11 cellular contexts compared by ENCODE assay signal in genomic region chr12:121036810-121037326, GRCh38. TPM values are rescaled to one million over a fixed set of nuclear protein-coding genes. Genes with fewer than 3 reads are reported as not detected.
DNase-seq lines count a peak whose midpoint lies in the region; ATAC-seq and TF ChIP-seq lines count a peak whose summit lies in the region.
"Had no signal": no experiment of that assay in that cellular context is flagged by ENCODE, and none has a peak within 500 bp of the region (broad histone marks: within the 10 kb centered on the region; RNA-seq: fewer than 3 reads in every experiment).

No MANE protein-coding gene starts in this region.

- peak overlapping the region; percentile 87 for H3K27ac ChIP-seq in epithelial cell of prostate
- H3K27ac ChIP-seq: vagina had no signal

- CTCF ChIA-PET in activated CD4-positive, alpha-beta T cell treated with anti-CD3 and anti-CD28 coated beads for 36 hours (lab: Charles Lee) = interaction anchor here (0.6 to 1.5 kb wide), 8 partner anchors 17 to 653 kb away, joined by 3 to 8 read pairs (median 3); no protein-coding TSS in a partner anchor
- CTCF ChIA-PET in activated CD4-positive, alpha-beta memory T cell treated with anti-CD3 and anti-CD28 coated beads for 36 hours (lab: Charles Lee) = interaction anchor here (1.0 to 2.7 kb wide), 3 partner anchors 11 to 31 kb away, joined by 4 to 15 read pairs (median 5); no protein-coding TSS in a partner anchor

- H3K27ac Mint-ChIP-seq in activated CD4-positive, alpha-beta T cell treated with anti-CD3 and anti-CD28 coated beads for 36 hours = peak overlapping the region; percentile 89
- peak overlapping the region; percentile 89 for H3K27ac Mint-ChIP-seq in activated CD4-positive, alpha-beta memory T cell treated with anti-CD3 and anti-CD28 coated beads for 36 hours
- peak overlapping the region; percentile 35 for H3K27ac Mint-ChIP-seq in stimulated activated effector memory CD8-positive, alpha-beta T cell treated with anti-CD3 and anti-CD28 coated beads, Interleukin-12 subunit alpha, Interleukin-12 subunit beta, amount 100 ng/mL, for 72 hours
- H3K27ac Mint-ChIP-seq in chondrocyte (ENCODE audit: unreplicated experiment) = no peak overlapping the region

- peaks cover 68% of the 10 kb centered on the region for H3K4me1 Mint-ChIP-seq in activated CD4-positive, alpha-beta T cell treated with anti-CD3 and anti-CD28 coated beads for 36 hours
- H3K4me1 Mint-ChIP-seq in activated CD4-positive, alpha-beta memory T cell treated with anti-CD3 and anti-CD28 coated beads for 36 hours (ENCODE audit: low read depth) = peaks cover 68% of the 10 kb centered on the region
- peaks cover 61% of the 10 kb centered on the region for H3K4me1 Mint-ChIP-seq in stimulated activated effector memory CD8-positive, alpha-beta T cell treated with anti-CD3 and anti-CD28 coated beads, Interleukin-12 subunit alpha, Interleukin-12 subunit beta, amount 100 ng/mL, for 72 hours
- H3K4me1 Mint-ChIP-seq in chondrocyte (ENCODE audit: low read depth) = peaks cover 22% of the 10 kb centered on the region

- peaks cover 7% of the 10 kb centered on the region for H3K36me3 Mint-ChIP-seq in activated CD4-positive, alpha-beta T cell treated with anti-CD3 and anti-CD28 coated beads for 36 hours (ENCODE audit: low read depth)
- H3K36me3 Mint-ChIP-seq in activated CD4-positive, alpha-beta memory T cell treated with anti-CD3 and anti-CD28 coated beads for 36 hours = peaks cover 6% of the 10 kb centered on the region
- peaks cover 46% of the 10 kb centered on the region for H3K36me3 Mint-ChIP-seq in stimulated activated effector memory CD8-positive, alpha-beta T cell treated with anti-CD3 and anti-CD28 coated beads, Interleukin-12 subunit alpha, Interleukin-12 subunit beta, amount 100 ng/mL, for 72 hours
- H3K36me3 Mint-ChIP-seq in chondrocyte (ENCODE audit: low read depth) = no peaks in the 10 kb centered on the region

- TF ChIP-seq CTCF in chondrocyte (IDR thresholded peaks at IDR 0.05) = no peak

- intact Hi-C loops in activated CD4-positive, alpha-beta T cell treated with anti-CD3 and anti-CD28 coated beads for 36 hours (cut with DNase I, micrococcal nuclease) = loop anchor here (5.0 kb wide), 4 partner anchors 175 to 765 kb away; partner anchors contain the start of genes P2RX4 (in 1 of the 2), RNF34 (in 1 of the 2) and SETD1B (in 1 of the 2)
- intact Hi-C loops in activated CD4-positive, alpha-beta memory T cell treated with anti-CD3 and anti-CD28 coated beads for 36 hours (cut with micrococcal nuclease) = loop anchor here (1.0 to 5.0 kb wide), 3 partner anchors 255 to 362 kb away; no protein-coding TSS in a partner anchor

- peak overlapping the region; percentile 78 for H3K4me3 Mint-ChIP-seq in activated CD4-positive, alpha-beta T cell treated with anti-CD3 and anti-CD28 coated beads for 36 hours
- H3K4me3 Mint-ChIP-seq in activated CD4-positive, alpha-beta memory T cell treated with anti-CD3 and anti-CD28 coated beads for 36 hours = peak overlapping the region; percentile 58
- H3K4me3 Mint-ChIP-seq in stimulated activated effector memory CD8-positive, alpha-beta T cell treated with anti-CD3 and anti-CD28 coated beads, Interleukin-12 subunit alpha, Interleukin-12 subunit beta, amount 100 ng/mL, for 72 hours = peak overlapping the region; percentile 85
- no peak overlapping the region for H3K4me3 Mint-ChIP-seq in chondrocyte (ENCODE audit: unreplicated experiment)

- H3K27me3 Mint-ChIP-seq in activated CD4-positive, alpha-beta T cell treated with anti-CD3 and anti-CD28 coated beads for 36 hours = peaks cover 7% of the 10 kb centered on the region
- H3K27me3 Mint-ChIP-seq in activated CD4-positive, alpha-beta memory T cell treated with anti-CD3 and anti-CD28 coated beads for 36 hours = no peaks in the 10 kb centered on the region
- H3K27me3 Mint-ChIP-seq in chondrocyte (ENCODE audit: low read depth) = peaks cover 7% of the 10 kb centered on the region

- peak; percentile 71 for DNase-seq in activated CD4-positive, alpha-beta T cell treated with anti-CD3 and anti-CD28 coated beads for 36 hours
- no peak for DNase-seq in activated CD4-positive, alpha-beta T cell treated with anti-CD3 and anti-CD28 coated beads, Interleukin-2, amount 50 U/mL, for 1 hour
- DNase-seq in activated CD4-positive, alpha-beta memory T cell treated with anti-CD3 and anti-CD28 coated beads for 36 hours = peak; percentile 71
- DNase-seq in epithelial cell of prostate (ENCODE audit: low read depth, low spot score) (no peak), medulla oblongata (ENCODE audit: extremely low spot score) (no peak), chondrocyte (ENCODE audit: low spot score) (no peak), NCI-H2029 treated with DMSO at 0.1 percent for 48 hours (lab: John Stamatoyannopoulos, UW) (no peak)
- DNase-seq in stimulated activated effector memory CD8-positive, alpha-beta T cell treated with anti-CD3 and anti-CD28 coated beads, Interleukin-12 subunit alpha, Interleukin-12 subunit beta, amount 100 ng/mL, for 72 hours (ENCODE audit: low spot score in 2 of 2) = peak; percentile 35 to 76
- DNase-seq: BE2C had no signal

- no peaks in the 10 kb centered on the region for H3K9me3 Mint-ChIP-seq in activated CD4-positive, alpha-beta T cell treated with anti-CD3 and anti-CD28 coated beads for 36 hours (ENCODE audit: low read depth)
- no peaks in the 10 kb centered on the region for H3K9me3 Mint-ChIP-seq in activated CD4-positive, alpha-beta memory T cell treated with anti-CD3 and anti-CD28 coated beads for 36 hours
- no peaks in the 10 kb centered on the region for H3K9me3 Mint-ChIP-seq in stimulated activated effector memory CD8-positive, alpha-beta T cell treated with anti-CD3 and anti-CD28 coated beads, Interleukin-12 subunit alpha, Interleukin-12 subunit beta, amount 100 ng/mL, for 72 hours
- no peaks in the 10 kb centered on the region for H3K9me3 Mint-ChIP-seq in chondrocyte (ENCODE audit: low read depth)

- POLR2A ChIA-PET in activated CD4-positive, alpha-beta T cell treated with anti-CD3 and anti-CD28 coated beads for 36 hours (lab: Charles Lee) = no interaction called here
- POLR2A ChIA-PET in activated CD4-positive, alpha-beta memory T cell treated with anti-CD3 and anti-CD28 coated beads for 36 hours (lab: Charles Lee) = interaction anchor here (0.7 to 0.9 kb wide), 2 partner anchors 9 to 178 kb away, joined by 3 read pairs; no protein-coding TSS in a partner anchor

- peak; percentile 48 for ATAC-seq in activated CD4-positive, alpha-beta T cell treated with anti-CD3 and anti-CD28 coated beads for 36 hours
- ATAC-seq in stimulated activated effector memory CD8-positive, alpha-beta T cell treated with anti-CD3 and anti-CD28 coated beads, Interleukin-12 subunit alpha, Interleukin-12 subunit beta, amount 100 ng/mL, for 72 hours = peak; percentile 84

RNA-seq across cellular contexts. Expression of gene OASL, which starts 2.2 kb away (rescaled TPM):
- 10 to 100 TPM; 13.9 to 19.6 TPM for total RNA-seq in activated CD4-positive, alpha-beta T cell treated with anti-CD3 and anti-CD28 coated beads for 36 hours
- total RNA-seq in activated CD4-positive, alpha-beta memory T cell treated with anti-CD3 and anti-CD28 coated beads for 36 hours = 10 to 100 TPM; 21.9 to 26.5 TPM
- not detected in 3 replicates for total RNA-seq in chondrocyte
- total RNA-seq: skeletal muscle tissue had no signal

RNA-seq across cellular contexts. Expression of gene C12orf43, which starts 20.6 kb away (rescaled TPM):
- 10 to 100 TPM; 22.8 to 23.8 TPM for total RNA-seq in activated CD4-positive, alpha-beta T cell treated with anti-CD3 and anti-CD28 coated beads for 36 hours
- 10 to 100 TPM; 19.4 to 19.6 TPM for total RNA-seq in activated CD4-positive, alpha-beta memory T cell treated with anti-CD3 and anti-CD28 coated beads for 36 hours
- total RNA-seq in chondrocyte = 12.1 to 14.2 TPM (median 14.1 TPM) in 3 replicates

RNA-seq across cellular contexts. Expression of gene HNF1A, which starts 58.5 kb away (rescaled TPM):
- total RNA-seq in activated CD4-positive, alpha-beta T cell treated with anti-CD3 and anti-CD28 coated beads for 36 hours = not detected
- not detected for total RNA-seq in activated CD4-positive, alpha-beta memory T cell treated with anti-CD3 and anti-CD28 coated beads for 36 hours
- not detected in 3 replicates for total RNA-seq in chondrocyte
- total RNA-seq: skeletal muscle tissue, vagina had no signal

Comparison
In these comparisons a context has a peak if more than half of its experiments do, and no peak if none do; other contexts are left out.
1. DNase-seq: peak in activated CD4-positive, alpha-beta T cell treated with anti-CD3 and anti-CD28 coated beads for 36 hours (single experiment), activated CD4-positive, alpha-beta memory T cell treated with anti-CD3 and anti-CD28 coated beads for 36 hours (single experiment) and stimulated activated effector memory CD8-positive, alpha-beta T cell treated with anti-CD3 and anti-CD28 coated beads, Interleukin-12 subunit alpha, Interleukin-12 subunit beta, amount 100 ng/mL, for 72 hours (2 of 2); none in activated CD4-positive, alpha-beta T cell treated with anti-CD3 and anti-CD28 coated beads, Interleukin-2, amount 50 U/mL, for 1 hour (single experiment), epithelial cell of prostate (single experiment), medulla oblongata (single experiment), chondrocyte (single experiment) and NCI-H2029 treated with DMSO at 0.1 percent for 48 hours (single experiment).
2. RNA of gene OASL, which starts 2.2 kb away (total RNA-seq): 21.9 to 26.5 TPM in activated CD4-positive, alpha-beta memory T cell treated with anti-CD3 and anti-CD28 coated beads for 36 hours and 13.9 to 19.6 TPM in activated CD4-positive, alpha-beta T cell treated with anti-CD3 and anti-CD28 coated beads for 36 hours; not detected in chondrocyte; every median in the first group is over 10 times any median in the second.